ENCODE assay signal across 1 cellular context in the genomic region with DNA sequence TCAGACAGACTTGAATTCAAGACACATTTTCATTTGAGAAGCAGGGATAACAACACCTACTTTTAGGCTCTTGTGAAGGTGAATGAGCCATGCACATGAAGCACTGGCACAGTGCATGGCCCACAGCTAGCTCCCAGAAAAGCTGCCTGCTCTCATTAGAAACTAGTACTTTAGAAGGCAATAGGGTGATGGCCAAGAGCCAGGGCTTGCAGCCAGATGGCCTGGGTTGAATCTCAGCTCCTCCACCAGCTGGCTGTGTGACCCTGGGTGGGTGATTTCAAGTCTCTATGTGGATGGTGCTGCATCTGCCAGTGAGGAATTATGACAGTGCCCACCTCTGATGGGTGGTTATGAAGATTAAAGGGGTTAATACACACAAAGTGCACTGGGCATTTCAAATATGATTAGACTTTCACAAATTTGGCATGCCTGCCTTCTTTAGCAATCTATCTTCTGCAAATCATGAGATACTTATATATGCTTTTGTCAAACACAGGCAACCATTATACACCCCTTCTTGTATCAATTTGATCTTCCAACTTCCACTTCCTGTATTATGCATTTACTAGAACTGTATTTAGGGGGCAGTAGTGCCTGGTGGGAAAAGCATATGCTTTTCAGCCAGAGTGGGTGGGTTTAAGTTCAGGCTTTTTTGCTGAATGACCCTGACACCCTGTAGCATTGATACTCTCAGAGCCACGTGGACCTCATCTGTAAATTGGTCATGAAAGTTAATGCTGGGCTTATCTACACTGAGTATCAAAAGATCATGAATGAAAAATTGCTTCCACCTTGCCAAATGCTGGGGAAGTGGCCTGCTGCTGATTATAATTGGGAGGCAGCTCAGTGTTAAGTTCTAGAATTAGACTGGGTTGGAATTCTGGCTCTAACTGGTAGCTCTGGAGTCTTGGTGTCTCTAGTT.
TF ChIP-seq lines count a peak whose summit lies in the region.

No MANE protein-coding gene starts in this region.

TF ChIP-seq in SK-N-SH, 30 proteins besides CTCF, POLR2A, EP300 and RAD21 (continued from another document):
- TF ChIP-seq, protein P1, sequence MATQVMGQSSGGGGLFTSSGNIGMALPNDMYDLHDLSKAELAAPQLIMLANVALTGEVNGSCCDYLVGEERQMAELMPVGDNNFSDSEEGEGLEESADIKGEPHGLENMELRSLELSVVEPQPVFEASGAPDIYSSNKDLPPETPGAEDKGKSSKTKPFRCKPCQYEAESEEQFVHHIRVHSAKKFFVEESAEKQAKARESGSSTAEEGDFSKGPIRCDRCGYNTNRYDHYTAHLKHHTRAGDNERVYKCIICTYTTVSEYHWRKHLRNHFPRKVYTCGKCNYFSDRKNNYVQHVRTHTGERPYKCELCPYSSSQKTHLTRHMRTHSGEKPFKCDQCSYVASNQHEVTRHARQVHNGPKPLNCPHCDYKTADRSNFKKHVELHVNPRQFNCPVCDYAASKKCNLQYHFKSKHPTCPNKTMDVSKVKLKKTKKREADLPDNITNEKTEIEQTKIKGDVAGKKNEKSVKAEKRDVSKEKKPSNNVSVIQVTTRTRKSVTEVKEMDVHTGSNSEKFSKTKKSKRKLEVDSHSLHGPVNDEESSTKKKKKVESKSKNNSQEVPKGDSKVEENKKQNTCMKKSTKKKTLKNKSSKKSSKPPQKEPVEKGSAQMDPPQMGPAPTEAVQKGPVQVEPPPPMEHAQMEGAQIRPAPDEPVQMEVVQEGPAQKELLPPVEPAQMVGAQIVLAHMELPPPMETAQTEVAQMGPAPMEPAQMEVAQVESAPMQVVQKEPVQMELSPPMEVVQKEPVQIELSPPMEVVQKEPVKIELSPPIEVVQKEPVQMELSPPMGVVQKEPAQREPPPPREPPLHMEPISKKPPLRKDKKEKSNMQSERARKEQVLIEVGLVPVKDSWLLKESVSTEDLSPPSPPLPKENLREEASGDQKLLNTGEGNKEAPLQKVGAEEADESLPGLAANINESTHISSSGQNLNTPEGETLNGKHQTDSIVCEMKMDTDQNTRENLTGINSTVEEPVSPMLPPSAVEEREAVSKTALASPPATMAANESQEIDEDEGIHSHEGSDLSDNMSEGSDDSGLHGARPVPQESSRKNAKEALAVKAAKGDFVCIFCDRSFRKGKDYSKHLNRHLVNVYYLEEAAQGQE (IDR thresholded peaks at IDR 0.05; ENCODE audit: low read depth, low read length): no peak
- TF ChIP-seq MXI1 (IDR thresholded peaks at IDR 0.05; ENCODE audit: low read depth, low read length): peak; percentile 59; the same call in 1 of the 2 replicates
- no peak for TF ChIP-seq TEAD4 (IDR thresholded peaks at IDR 0.05; ENCODE audit: borderline replicate concordance, insufficient read depth)
- no peak for TF ChIP-seq NRF1 (IDR thresholded peaks at IDR 0.05; ENCODE audit: low read depth, low read length)
- TF ChIP-seq SMC3 (IDR thresholded peaks at IDR 0.05; ENCODE audit: low read depth, low read length): no peak
- TF ChIP-seq FOXJ3 (CRISPR knock-in tag; IDR thresholded peaks at IDR 0.05): 0 out of 2 replicates have a peak, but pooled peaks have one; percentile 33
- TF ChIP-seq, protein P2, sequence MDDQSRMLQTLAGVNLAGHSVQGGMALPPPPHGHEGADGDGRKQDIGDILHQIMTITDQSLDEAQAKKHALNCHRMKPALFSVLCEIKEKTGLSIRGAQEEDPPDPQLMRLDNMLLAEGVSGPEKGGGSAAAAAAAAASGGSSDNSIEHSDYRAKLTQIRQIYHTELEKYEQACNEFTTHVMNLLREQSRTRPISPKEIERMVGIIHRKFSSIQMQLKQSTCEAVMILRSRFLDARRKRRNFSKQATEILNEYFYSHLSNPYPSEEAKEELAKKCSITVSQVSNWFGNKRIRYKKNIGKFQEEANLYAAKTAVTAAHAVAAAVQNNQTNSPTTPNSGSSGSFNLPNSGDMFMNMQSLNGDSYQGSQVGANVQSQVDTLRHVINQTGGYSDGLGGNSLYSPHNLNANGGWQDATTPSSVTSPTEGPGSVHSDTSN (IDR thresholded peaks at IDR 0.05): no peak
- TF ChIP-seq, protein P3, sequence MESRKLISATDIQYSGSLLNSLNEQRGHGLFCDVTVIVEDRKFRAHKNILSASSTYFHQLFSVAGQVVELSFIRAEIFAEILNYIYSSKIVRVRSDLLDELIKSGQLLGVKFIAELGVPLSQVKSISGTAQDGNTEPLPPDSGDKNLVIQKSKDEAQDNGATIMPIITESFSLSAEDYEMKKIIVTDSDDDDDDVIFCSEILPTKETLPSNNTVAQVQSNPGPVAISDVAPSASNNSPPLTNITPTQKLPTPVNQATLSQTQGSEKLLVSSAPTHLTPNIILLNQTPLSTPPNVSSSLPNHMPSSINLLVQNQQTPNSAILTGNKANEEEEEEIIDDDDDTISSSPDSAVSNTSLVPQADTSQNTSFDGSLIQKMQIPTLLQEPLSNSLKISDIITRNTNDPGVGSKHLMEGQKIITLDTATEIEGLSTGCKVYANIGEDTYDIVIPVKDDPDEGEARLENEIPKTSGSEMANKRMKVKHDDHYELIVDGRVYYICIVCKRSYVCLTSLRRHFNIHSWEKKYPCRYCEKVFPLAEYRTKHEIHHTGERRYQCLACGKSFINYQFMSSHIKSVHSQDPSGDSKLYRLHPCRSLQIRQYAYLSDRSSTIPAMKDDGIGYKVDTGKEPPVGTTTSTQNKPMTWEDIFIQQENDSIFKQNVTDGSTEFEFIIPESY (IDR thresholded peaks at IDR 0.05; ENCODE audit: borderline replicate concordance, low read depth): no peak
- no peak for TF ChIP-seq RFX5 (IDR thresholded peaks at IDR 0.05; ENCODE audit: low read length)
- no peak for TF ChIP-seq ELF1 (IDR thresholded peaks at IDR 0.05)
- TF ChIP-seq FOSL2 (IDR thresholded peaks at IDR 0.05; ENCODE audit: borderline replicate concordance, low read depth): no peak
- TF ChIP-seq RCOR1 (IDR thresholded peaks at IDR 0.05; ENCODE audit: low read length): peak; percentile 17; the same call in 1 of the 2 replicates
- no peak for TF ChIP-seq YY1 (IDR thresholded peaks at IDR 0.05; ENCODE audit: low read depth)
- TF ChIP-seq, protein P4, sequence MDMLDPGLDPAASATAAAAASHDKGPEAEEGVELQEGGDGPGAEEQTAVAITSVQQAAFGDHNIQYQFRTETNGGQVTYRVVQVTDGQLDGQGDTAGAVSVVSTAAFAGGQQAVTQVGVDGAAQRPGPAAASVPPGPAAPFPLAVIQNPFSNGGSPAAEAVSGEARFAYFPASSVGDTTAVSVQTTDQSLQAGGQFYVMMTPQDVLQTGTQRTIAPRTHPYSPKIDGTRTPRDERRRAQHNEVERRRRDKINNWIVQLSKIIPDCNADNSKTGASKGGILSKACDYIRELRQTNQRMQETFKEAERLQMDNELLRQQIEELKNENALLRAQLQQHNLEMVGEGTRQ (IDR thresholded peaks at IDR 0.05; ENCODE audit: borderline replicate concordance, low read depth, low read length): no peak
- TF ChIP-seq CHD2 (IDR thresholded peaks at IDR 0.05; ENCODE audit: low read length, partially characterized antibody): no peak
